17 cellular contexts compared by ENCODE assay signal in genomic region chr9:27349681-27350080, GRCh38. TPM values are rescaled to one million over a fixed set of nuclear protein-coding genes. Genes with fewer than 3 reads are reported as not detected.
"Had no signal": no experiment of that assay in that cellular context is flagged by ENCODE, and none has a peak within 500 bp of the region (broad histone marks: within the 10 kb centered on the region; RNA-seq: fewer than 3 reads in every experiment).

No MANE protein-coding gene starts in this region.

- H3K4me3 Mint-ChIP-seq: activated CD4-positive, alpha-beta T cell treated with anti-CD3 and anti-CD28 coated beads, Interleukin-2, amount 10 ng/mL, durations not matched to agents 7 days and 5 days; activated naive CD4-positive, alpha-beta T cell treated with anti-CD3 and anti-CD28 coated beads, Interleukin-2, amount 10 ng/mL, durations not matched to agents 7 days and 5 days; natural killer cell treated with Interleukin-12 subunit alpha and Interleukin-12 subunit beta and Interleukin-15 and Interleukin-18, amount 100 ng/mL, for 72 hours had no signal

- H3K27me3 Mint-ChIP-seq: activated CD4-positive, alpha-beta T cell treated with anti-CD3 and anti-CD28 coated beads, Interleukin-2, amount 10 ng/mL, durations not matched to agents 7 days and 5 days; activated naive CD4-positive, alpha-beta T cell treated with anti-CD3 and anti-CD28 coated beads, Interleukin-2, amount 10 ng/mL, durations not matched to agents 7 days and 5 days had no signal

- H3K9me3 Mint-ChIP-seq: activated CD4-positive, alpha-beta T cell treated with anti-CD3 and anti-CD28 coated beads, Interleukin-2, amount 10 ng/mL, durations not matched to agents 7 days and 5 days; activated T-helper 2 cell treated with anti-CD3 and anti-CD28 coated beads, Interferon-gamma antibody, Interleukin-2, Interleukin-4, amounts not matched to agents 10 μg/mL and 5 μg/mL and 100 μg/mL, durations not matched to agents 14 hours and 24 hours and 36 hours; natural killer cell treated with Interleukin-12 subunit alpha and Interleukin-12 subunit beta and Interleukin-15 and Interleukin-18, amount 100 ng/mL, for 72 hours had no signal

- H3K27ac Mint-ChIP-seq: activated CD4-positive, alpha-beta T cell treated with anti-CD3 and anti-CD28 coated beads, Interleukin-2, amount 10 ng/mL, durations not matched to agents 7 days and 5 days; activated naive CD4-positive, alpha-beta T cell treated with anti-CD3 and anti-CD28 coated beads, Interleukin-2, amount 10 ng/mL, durations not matched to agents 7 days and 5 days; natural killer cell treated with Interleukin-12 subunit alpha and Interleukin-12 subunit beta and Interleukin-15 and Interleukin-18, amount 100 ng/mL, for 72 hours had no signal

- H3K36me3 Mint-ChIP-seq: natural killer cell treated with Interleukin-12 subunit alpha and Interleukin-12 subunit beta and Interleukin-15 and Interleukin-18, amount 100 ng/mL, for 72 hours had no signal

- DNase-seq: activated CD4-positive, alpha-beta T cell treated with anti-CD3 and anti-CD28 coated beads, Interleukin-2, amount 10 ng/mL, durations not matched to agents 7 days and 5 days; activated CD4-positive, CD25-positive, alpha-beta regulatory T cell; activated CD8-positive, alpha-beta memory T cell treated with anti-CD3 and anti-CD28 coated beads for 24 hours; activated naive CD4-positive, alpha-beta T cell treated with anti-CD3 and anti-CD28 coated beads, Interleukin-2, amount 10 ng/mL, durations not matched to agents 7 days and 5 days; central memory CD4-positive, alpha-beta T cell; cortex of kidney; glutamatergic neuron; mucosa of descending colon; psoas muscle; sigmoid colon; stimulated activated CD4-positive, alpha-beta T cell treated with anti-CD3 and anti-CD28 coated beads, Interleukin-2, amount 100 ng/mL, for 24 hours; stimulated activated naive CD8-positive, alpha-beta T cell treated with anti-CD3 and anti-CD28 coated beads, Interleukin-15, Interleukin-2, amounts not matched to agents 100 U/mL and 50 U/mL, for 24 hours had no signal

- ATAC-seq: mucosa of descending colon; natural killer cell treated with Interleukin-12 subunit alpha and Interleukin-12 subunit beta and Interleukin-15 and Interleukin-18, amount 100 ng/mL, for 72 hours; stimulated activated naive CD8-positive, alpha-beta T cell treated with anti-CD3 and anti-CD28 coated beads, Interleukin-15, Interleukin-2, amounts not matched to agents 100 U/mL and 50 U/mL, for 24 hours had no signal

RNA-seq across cellular contexts. Expression of gene EQTN, which starts 52.7 kb away (rescaled TPM):
- total RNA-seq: activated CD4-positive, alpha-beta T cell treated with anti-CD3 and anti-CD28 coated beads, Interleukin-2, amount 10 ng/mL, durations not matched to agents 7 days and 5 days; activated T-helper 2 cell treated with anti-CD3 and anti-CD28 coated beads, Interferon-gamma antibody, Interleukin-2, Interleukin-4, amounts not matched to agents 10 μg/mL and 5 μg/mL and 100 μg/mL, durations not matched to agents 14 hours and 24 hours and 36 hours; fibroblast of villous mesenchyme; natural killer cell treated with Interleukin-12 subunit alpha and Interleukin-12 subunit beta and Interleukin-15 and Interleukin-18, amount 100 ng/mL, for 72 hours; psoas muscle; T-helper 1 cell treated with Interleukin-12 subunit alpha and Interleukin-12 subunit beta and Interleukin-4 antibody, amounts not matched to agents 30 ng/mL and 1 ng/mL, for 36 hours; vagina had no signal
